In the genomic region with DNA sequence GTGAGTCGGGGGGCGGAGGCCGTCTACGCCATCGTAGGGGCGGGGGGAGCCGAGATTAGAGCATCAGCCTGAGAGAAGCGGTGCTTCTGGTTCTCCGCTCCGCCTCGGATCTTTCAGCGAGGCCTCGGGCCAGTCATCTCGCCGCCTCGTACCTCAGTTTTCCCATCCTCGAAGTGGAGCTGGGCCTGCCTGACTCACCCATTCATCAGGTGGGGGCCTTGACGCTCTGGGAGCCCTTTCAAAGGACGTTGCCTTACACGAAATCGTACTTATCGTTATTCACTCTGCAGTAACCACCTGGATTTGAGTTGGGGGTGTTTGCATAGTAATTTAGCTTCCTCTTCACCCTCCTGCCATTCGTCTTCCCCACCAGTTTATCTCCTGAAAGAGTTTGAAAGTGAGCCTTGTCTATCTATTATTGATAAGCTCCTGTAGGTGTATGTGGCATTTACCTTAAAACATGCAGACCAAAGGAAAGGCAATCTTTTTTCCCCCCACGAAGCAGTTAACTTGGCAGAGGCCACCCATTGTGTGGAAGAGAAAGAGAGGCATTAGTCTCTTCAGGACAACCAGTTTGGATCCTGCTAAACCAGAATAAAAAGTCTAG, we compare ENCODE assay signal across 9 cellular contexts. TPM values are rescaled to one million over a fixed set of nuclear protein-coding genes. Genes with fewer than 3 reads are reported as not detected.
DNase-seq lines count a peak whose midpoint lies in the region; ATAC-seq and TF ChIP-seq lines count a peak whose summit lies in the region.
"Had no signal": no experiment of that assay in that cellular context is flagged by ENCODE, and none has a peak within 500 bp of the region (broad histone marks: within the 10 kb centered on the region; RNA-seq: fewer than 3 reads in every experiment).

No MANE protein-coding gene starts in this region.

- H3K36me3 ChIP-seq in A673 (ENCODE audit: insufficient read depth, low read length, poor library complexity, severe bottlenecking) (no peaks in the 10 kb centered on the region), iPS-15b (ENCODE audit: control insufficient read depth, insufficient read depth, low read length) (no peaks in the 10 kb centered on the region)

- CTCF ChIA-PET in A673 (lab: Charles Lee) = no interaction called here

- no peak overlapping the region for H2BK12ac ChIP-seq in H9 (ENCODE audit: insufficient read length, low read depth, low read length)

- H3K27me3 ChIP-seq in A673 (replicated peaks; ENCODE audit: insufficient read depth, low read depth, low read length, poor library complexity) = no peaks in the 10 kb centered on the region
- no peaks in the 10 kb centered on the region for H3K27me3 ChIP-seq in H9 (ENCODE audit: insufficient read depth, low read length)
- H3K27me3 ChIP-seq in iPS-15b (ENCODE audit: control insufficient read depth, insufficient read depth, low read length) = no peaks in the 10 kb centered on the region

- H3K4me1 Mint-ChIP-seq in H9 = peaks cover 31 to 35% of the 10 kb centered on the region in 2 experiments
- peaks cover 66% of the 10 kb centered on the region for H3K4me1 Mint-ChIP-seq in activated T-helper 1 cell treated with anti-CD3 and anti-CD28 coated beads, Interleukin-12 subunit alpha, Interleukin-12 subunit beta, Interleukin-2, Interleukin-4 antibody, amounts not matched to agents 30 ng/mL and 10 ng/mL and 1 ng/mL, durations not matched to agents 14 hours and 24 hours and 36 hours (ENCODE audit: low read depth)
- H3K4me1 Mint-ChIP-seq in stimulated activated memory B cell treated with anti-CD40 and anti-IgM and Interleukin-4, amounts not matched to agents 10 μg/mL and 1 μg/mL and 100 μg/mL, for 72 hours = peaks cover 47% of the 10 kb centered on the region

- H2BK15ac ChIP-seq in H9 (ENCODE audit: low read depth, low read length) = no peak overlapping the region

- no CpG with 5 or more reads among the region's 24 CpGs for WGBS in H9 (ENCODE audit: extremely low coverage, insufficient read length, low lambda C conversion rate)

- H3T11ph ChIP-seq in H9 (ENCODE audit: low read length) = no peak overlapping the region

- peak overlapping the region; percentile 98 for H3K18ac ChIP-seq in H9 (ENCODE audit: insufficient read length, low read depth, low read length)

- H3K4me3 Mint-ChIP-seq in H9 = peak overlapping the region; percentile 88 to 99
- peak overlapping the region; percentile 98 for H3K4me3 Mint-ChIP-seq in activated T-helper 1 cell treated with anti-CD3 and anti-CD28 coated beads, Interleukin-12 subunit alpha, Interleukin-12 subunit beta, Interleukin-2, Interleukin-4 antibody, amounts not matched to agents 30 ng/mL and 10 ng/mL and 1 ng/mL, durations not matched to agents 14 hours and 24 hours and 36 hours
- peak overlapping the region; percentile 96 for H3K4me3 Mint-ChIP-seq in stimulated activated memory B cell treated with anti-CD40 and anti-IgM and Interleukin-4, amounts not matched to agents 10 μg/mL and 1 μg/mL and 100 μg/mL, for 72 hours

- DNase-seq in A673 (ENCODE audit: low spot score) (no peak), H9 (peak; percentile 44), NCI-H2171 (lab: John Stamatoyannopoulos, UW) (no peak)
- DNase-seq in activated T-helper 1 cell treated with anti-CD3 and anti-CD28 coated beads, Interleukin-12 subunit alpha, Interleukin-12 subunit beta, Interleukin-2, Interleukin-4 antibody, amounts not matched to agents 30 ng/mL and 10 ng/mL and 1 ng/mL, durations not matched to agents 14 hours and 24 hours and 36 hours (ENCODE audit: low spot score) = no peak
- no peak for DNase-seq in effector CD8-positive, alpha-beta T cell (lab: John Stamatoyannopoulos, UW)

- H3K9me3 ChIP-seq in A673 (ENCODE audit: low read depth, low read length, poor library complexity, severe bottlenecking) (no peaks in the 10 kb centered on the region), H9 (ENCODE audit: control insufficient read depth, low read depth, low read length) (no peaks in the 10 kb centered on the region), iPS-15b (ENCODE audit: control insufficient read depth, insufficient read depth, low read length) (no peaks in the 10 kb centered on the region)

- no peak overlapping the region for H2AFZ ChIP-seq in H9 (ENCODE audit: low read length)

- BruUV-seq in A673 (replicated peaks; lab: Mats Ljungman, UMichigan) = no TSS peak

- no peak overlapping the region for H2BK5ac ChIP-seq in H9 (ENCODE audit: insufficient read length, low read length)

- H3K4ac ChIP-seq in H9 (ENCODE audit: low read depth, low read length) = no peak overlapping the region

- H3K36me3 Mint-ChIP-seq in H9 (ENCODE audit: insufficient read depth in 1 of 3, low read depth in 3 of 3) = peaks cover 20 to 35% (median 21%) of the 10 kb centered on the region in 3 experiments; a peak in 6 of 7 replicates
- peaks cover 10% of the 10 kb centered on the region for H3K36me3 Mint-ChIP-seq in activated T-helper 1 cell treated with anti-CD3 and anti-CD28 coated beads, Interleukin-12 subunit alpha, Interleukin-12 subunit beta, Interleukin-2, Interleukin-4 antibody, amounts not matched to agents 30 ng/mL and 10 ng/mL and 1 ng/mL, durations not matched to agents 14 hours and 24 hours and 36 hours (ENCODE audit: low read depth)
- H3K36me3 Mint-ChIP-seq in stimulated activated memory B cell treated with anti-CD40 and anti-IgM and Interleukin-4, amounts not matched to agents 10 μg/mL and 1 μg/mL and 100 μg/mL, for 72 hours = peaks cover 10% of the 10 kb centered on the region

- H4K20me1 ChIP-seq in H9 (ENCODE audit: control insufficient read depth, insufficient read depth, insufficient read length) = no peaks in the 10 kb centered on the region

- POLR2A ChIA-PET in A673 (lab: Charles Lee; ENCODE audit: low non-redundant PET) = no interaction called here

- peak overlapping the region; percentile 75 to 100 (median 97) for H3K27ac Mint-ChIP-seq in H9
- H3K27ac Mint-ChIP-seq in activated T-helper 1 cell treated with anti-CD3 and anti-CD28 coated beads, Interleukin-12 subunit alpha, Interleukin-12 subunit beta, Interleukin-2, Interleukin-4 antibody, amounts not matched to agents 30 ng/mL and 10 ng/mL and 1 ng/mL, durations not matched to agents 14 hours and 24 hours and 36 hours = peak overlapping the region; percentile 99
- peak overlapping the region; percentile 99 for H3K27ac Mint-ChIP-seq in stimulated activated memory B cell treated with anti-CD40 and anti-IgM and Interleukin-4, amounts not matched to agents 10 μg/mL and 1 μg/mL and 100 μg/mL, for 72 hours

- H3K56ac ChIP-seq in H9 (ENCODE audit: insufficient read length, low read depth, low read length) = no peak overlapping the region

- H3K4me1 ChIP-seq in A673 (ENCODE audit: insufficient read depth, low read length, poor library complexity, severe bottlenecking) = peaks cover 17% of the 10 kb centered on the region
- peaks cover 2% of the 10 kb centered on the region; the same call in 1 of the 2 replicates for H3K4me1 ChIP-seq in H9 (ENCODE audit: insufficient read depth, low read length)
- H3K4me1 ChIP-seq in iPS-15b (ENCODE audit: control insufficient read depth, insufficient read depth, low read length) = no peaks in the 10 kb centered on the region

- H4K5ac ChIP-seq in H9 (ENCODE audit: insufficient read length, low read depth, low read length) = no peak overlapping the region

- no peak overlapping the region for H3K23ac ChIP-seq in H9 (ENCODE audit: insufficient read length, low read depth, low read length)

- intact Hi-C loops in A673 (cut with micrococcal nuclease; ENCODE audit: unreplicated experiment) = loop anchor here (5.0 kb wide), 1 partner anchor 48 kb away; a partner anchor contains a TSS
- intact Hi-C loops in activated T-helper 1 cell treated with anti-CD3 and anti-CD28 coated beads, Interleukin-12 subunit alpha, Interleukin-12 subunit beta, Interleukin-2, Interleukin-4 antibody, amounts not matched to agents 30 ng/mL and 10 ng/mL and 1 ng/mL, durations not matched to agents 14 hours and 24 hours and 36 hours (cut with micrococcal nuclease) = loop anchor here (1.0 to 10.0 kb wide), 5 partner anchors 46 to 825 kb away; a partner anchor contains a TSS

- peak overlapping the region; percentile 99 for H3K4me2 ChIP-seq in H9 (ENCODE audit: insufficient read depth, insufficient read length, low read length)

- peak overlapping the region; percentile 97 for H3K27ac ChIP-seq in A673 (ENCODE audit: low read depth, low read length, poor library complexity, severe bottlenecking)
- H3K27ac ChIP-seq in H9 (ENCODE audit: insufficient read length, low read depth, low read length) = no peak overlapping the region

- peak overlapping the region; percentile 84 for H3K4me3 ChIP-seq in A673 (ENCODE audit: low read depth, low read length, poor library complexity, severe bottlenecking)
- peak overlapping the region; percentile 91 for H3K4me3 ChIP-seq in iPS-15b (ENCODE audit: low read depth, low read length)

- H4K91ac ChIP-seq in H9 (ENCODE audit: insufficient read length, low read depth, low read length) = no peak overlapping the region

- H3K23me2 ChIP-seq in H9 (ENCODE audit: insufficient read length, low read depth, low read length, poor library complexity, severe bottlenecking) = peaks cover 4% of the 10 kb centered on the region

- no peak overlapping the region for H2BK20ac ChIP-seq in H9 (ENCODE audit: low read depth, low read length, poor library complexity, severe bottlenecking)

- H3K14ac ChIP-seq in H9 (ENCODE audit: insufficient read depth, low read length) = peak overlapping the region; percentile 97

- H2BK120ac ChIP-seq in H9 (ENCODE audit: low read depth, low read length, poor library complexity, severe bottlenecking) = no peak overlapping the region

- no peak for TF ChIP-seq CTCF in A673 (conservative IDR thresholded peaks at IDR 0.05; ENCODE audit: low read depth, low read length)
- TF ChIP-seq CTCF in H9 (conservative IDR thresholded peaks at IDR 0.05) = no peak

- H3K79me1 ChIP-seq in H9 (ENCODE audit: insufficient read depth, low read depth, low read length, poor library complexity, severe bottlenecking) = peaks cover 2% of the 10 kb centered on the region

- peaks cover 27% of the 10 kb centered on the region; the same call in 1 of the 2 replicates for H3K79me2 ChIP-seq in H9 (ENCODE audit: insufficient read depth, low read length)

- H3K9me3 Mint-ChIP-seq in H9 = no peaks in the 10 kb centered on the region
- no peaks in the 10 kb centered on the region for H3K9me3 Mint-ChIP-seq in activated T-helper 1 cell treated with anti-CD3 and anti-CD28 coated beads, Interleukin-12 subunit alpha, Interleukin-12 subunit beta, Interleukin-2, Interleukin-4 antibody, amounts not matched to agents 30 ng/mL and 10 ng/mL and 1 ng/mL, durations not matched to agents 14 hours and 24 hours and 36 hours
- no peaks in the 10 kb centered on the region for H3K9me3 Mint-ChIP-seq in stimulated activated memory B cell treated with anti-CD40 and anti-IgM and Interleukin-4, amounts not matched to agents 10 μg/mL and 1 μg/mL and 100 μg/mL, for 72 hours

- H3K27me3 Mint-ChIP-seq in H9 (ENCODE audit: low read depth) = no peaks in the 10 kb centered on the region; the same call in 1 of the 2 replicates
- no peaks in the 10 kb centered on the region for H3K27me3 Mint-ChIP-seq in activated T-helper 1 cell treated with anti-CD3 and anti-CD28 coated beads, Interleukin-12 subunit alpha, Interleukin-12 subunit beta, Interleukin-2, Interleukin-4 antibody, amounts not matched to agents 30 ng/mL and 10 ng/mL and 1 ng/mL, durations not matched to agents 14 hours and 24 hours and 36 hours (ENCODE audit: insufficient read depth)
- H3K27me3 Mint-ChIP-seq in stimulated activated memory B cell treated with anti-CD40 and anti-IgM and Interleukin-4, amounts not matched to agents 10 μg/mL and 1 μg/mL and 100 μg/mL, for 72 hours = no peaks in the 10 kb centered on the region

- H3K9ac ChIP-seq in H9 (ENCODE audit: extremely low read depth, insufficient read length, low read length) (peak overlapping the region; percentile 93), iPS-15b (ENCODE audit: low read depth, low read length) (peak overlapping the region; percentile 95)

- H4K8ac ChIP-seq in H9 (replicated peaks; ENCODE audit: insufficient read length, low read depth, low read length) = no peak overlapping the region

- no peak overlapping the region for H2AK5ac ChIP-seq in H9 (ENCODE audit: insufficient read length, low read length)

- peak; percentile 8 for ATAC-seq in stimulated activated memory B cell treated with anti-CD40 and anti-IgM and Interleukin-4, amounts not matched to agents 10 μg/mL and 1 μg/mL and 100 μg/mL, for 72 hours
- ATAC-seq in GM21447 (IDR thresholded peaks at IDR 0.05; ENCODE audit: unreplicated experiment) = no peak

RNA-seq across cellular contexts. Expression of a gene that starts 0.7 kb away (rescaled TPM):
- total RNA-seq in A673 (2021) = 108 TPM in 2 replicates
- total RNA-seq in H9 (2021) = 290 and 304 TPM in 2 replicates
- 311 and 322 TPM in 2 replicates for total RNA-seq in activated T-helper 1 cell treated with anti-CD3 and anti-CD28 coated beads, Interleukin-12 subunit alpha, Interleukin-12 subunit beta, Interleukin-2, Interleukin-4 antibody, amounts not matched to agents 30 ng/mL and 10 ng/mL and 1 ng/mL, durations not matched to agents 14 hours and 24 hours and 36 hours

RNA-seq across cellular contexts. Expression of a gene that starts 14.5 kb away (rescaled TPM):
- not detected in 2 replicates for total RNA-seq in A673 (2021)
- not detected in 2 replicates for total RNA-seq in H9 (2021)
- not detected in 2 replicates for total RNA-seq in activated T-helper 1 cell treated with anti-CD3 and anti-CD28 coated beads, Interleukin-12 subunit alpha, Interleukin-12 subunit beta, Interleukin-2, Interleukin-4 antibody, amounts not matched to agents 30 ng/mL and 10 ng/mL and 1 ng/mL, durations not matched to agents 14 hours and 24 hours and 36 hours

RNA-seq across cellular contexts. Expression of a gene that starts 49.3 kb away (rescaled TPM):
- total RNA-seq in A673 (2021) = not detected in 2 replicates
- not detected in 2 replicates for total RNA-seq in H9 (2021)
- total RNA-seq in activated T-helper 1 cell treated with anti-CD3 and anti-CD28 coated beads, Interleukin-12 subunit alpha, Interleukin-12 subunit beta, Interleukin-2, Interleukin-4 antibody, amounts not matched to agents 30 ng/mL and 10 ng/mL and 1 ng/mL, durations not matched to agents 14 hours and 24 hours and 36 hours = not detected in 2 replicates
- total RNA-seq: pulmonary artery endothelial cell had no signal

RNA-seq across cellular contexts. Expression of a gene that starts 56.9 kb away (rescaled TPM):
- not detected in 2 replicates for total RNA-seq in A673 (2021)
- not detected in 2 replicates for total RNA-seq in H9 (2021)
- 0.08 TPM in 1 of 2 replicates, not detected in the other for total RNA-seq in activated T-helper 1 cell treated with anti-CD3 and anti-CD28 coated beads, Interleukin-12 subunit alpha, Interleukin-12 subunit beta, Interleukin-2, Interleukin-4 antibody, amounts not matched to agents 30 ng/mL and 10 ng/mL and 1 ng/mL, durations not matched to agents 14 hours and 24 hours and 36 hours
- total RNA-seq: pulmonary artery endothelial cell had no signal

RNA-seq across cellular contexts. Expression of a gene that starts 58.7 kb away (rescaled TPM):
- total RNA-seq in A673 (2021) (not detected in 2 replicates), H9 (2021) (not detected in 2 replicates)
- total RNA-seq in activated T-helper 1 cell treated with anti-CD3 and anti-CD28 coated beads, Interleukin-12 subunit alpha, Interleukin-12 subunit beta, Interleukin-2, Interleukin-4 antibody, amounts not matched to agents 30 ng/mL and 10 ng/mL and 1 ng/mL, durations not matched to agents 14 hours and 24 hours and 36 hours = 0.13 TPM in 1 of 2 replicates, not detected in the other
- total RNA-seq: pulmonary artery endothelial cell had no signal
